8 cellular contexts compared by ENCODE assay signal in the genomic region with DNA sequence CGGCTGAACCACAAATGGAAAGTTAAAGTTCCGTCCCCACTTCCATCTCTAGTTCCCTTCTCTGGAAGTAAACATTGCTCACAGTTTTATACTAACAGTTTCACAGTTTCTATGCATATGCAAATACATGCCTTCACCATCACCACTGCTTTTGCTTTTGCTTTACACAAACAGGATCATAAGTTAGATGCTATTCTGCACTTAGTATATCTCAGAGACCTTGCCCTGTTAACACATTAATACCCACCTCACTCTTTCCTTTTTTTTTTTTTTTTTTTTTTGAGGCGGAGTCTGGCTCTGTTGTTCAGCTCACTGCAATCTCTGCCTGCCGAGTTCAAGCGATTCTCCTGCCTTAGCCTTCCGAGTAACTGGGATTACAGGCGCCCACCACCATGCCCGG. TPM values are rescaled to one million over a fixed set of nuclear protein-coding genes. Genes with fewer than 3 reads are reported as not detected.
DNase-seq lines count a peak whose midpoint lies in the region; ATAC-seq and TF ChIP-seq lines count a peak whose summit lies in the region.

No MANE protein-coding gene starts in this region.

- ATAC-seq in GM19035 (IDR thresholded peaks at IDR 0.05; ENCODE audit: unreplicated experiment) (peak; percentile 59), HG03378 (IDR thresholded peaks at IDR 0.05; ENCODE audit: unreplicated experiment) (peak; percentile 69), left colon (peak; percentile 4)

- H3K4me3 ChIP-seq in AG04449 (ENCODE audit: low read depth, low read length), result peak overlapping the region; percentile 98
- H3K4me3 ChIP-seq in thyroid gland (replicated peaks in 1 of 3), result peak overlapping the region in 2 of 3 donors; percentile 76 to 89

- H3K27me3 ChIP-seq in thyroid gland, result no peaks in the 10 kb centered on the region

- POLR2A ChIA-PET in AG04449 (lab: Yijun Ruan, JAX), result interaction anchor here (0.6 to 1.8 kb wide), 9 partner anchors 10 to 201 kb away, joined by 3 to 16 read pairs (median 5); partner anchors contain the start of genes APEX1, KLHL33, OSGEP and PARP2

- peaks cover under 1 to 11% of the 10 kb centered on the region in 2 donors for H3K4me1 ChIP-seq in thyroid gland

- H3K27ac ChIP-seq in thyroid gland, result peak overlapping the region; percentile 93 to 98 (median 94)

- no peak for TF ChIP-seq POLR2A in thyroid gland (IDR thresholded peaks at IDR 0.05)

- no peaks in the 10 kb centered on the region for H3K9me3 ChIP-seq in thyroid gland

- whole genome bisulfite sequencing in thyroid gland, 2 donors, result 9% methylated on average over 8 of the region's 8 CpGs

- TF ChIP-seq CTCF in AG04449 (IDR thresholded peaks at IDR 0.05; ENCODE audit: insufficient read depth, low read length, missing control alignments) (no peak), thyroid gland (IDR thresholded peaks at IDR 0.05) (no peak)

- no peak for DNase-seq in AG04449 (ENCODE audit: low read depth, low spot score)
- peak; percentile 8 for DNase-seq in amniotic epithelial cell (ENCODE audit: low read depth)
- no peak for DNase-seq in left colon
- no peak for DNase-seq in thyroid gland
- no peak for DNase-seq in foreskin melanocyte
- no peak for DNase-seq in activated CD4-positive, alpha-beta T cell treated with anti-CD3 and anti-CD28 coated beads, Interleukin-2, amount 50 U/mL, for 1 hour

- H3K36me3 ChIP-seq in thyroid gland, result peaks cover 9% of the 10 kb centered on the region in 2 donors

- intact Hi-C loops in left colon (cut with DNase I, micrococcal nuclease) (loop anchor here (10.0 kb wide), 3 partner anchors 52 to 272 kb away; partner anchors contain the start of genes ANG (in 2 of the 2), RNASE4 (in 2 of the 2), PIP4P1 (in 1 of the 2) and PNP (in 1 of the 2)), thyroid gland (cut with DNase I) (loop anchor here (5.0 to 10.0 kb wide), 2 partner anchors 52 to 195 kb away; partner anchors contain the start of genes PIP4P1 and PNP)

- CTCF ChIA-PET in AG04449 (lab: Yijun Ruan, JAX), result interaction anchor here (4.4 kb wide), 1 partner anchor 195 kb away, joined by 119 read pairs; no protein-coding TSS in a partner anchor

RNA-seq across cellular contexts. Expression of gene TEP1, which starts 0.9 kb away (rescaled TPM):
- total RNA-seq in left colon (10 to 100 TPM; 72.1 to 74.3 TPM), thyroid gland (10 to 100 TPM; 26.6 to 39.3 (median 29.7) TPM)

RNA-seq across cellular contexts. Expression of gene KLHL33, which starts 23.5 kb away (rescaled TPM):
- total RNA-seq in left colon (under 1 TPM; 0.09 to 0.31 TPM), thyroid gland (1 to 10 TPM in 1 of 4 donors, under 1 TPM in 3; 0.27 to 2.0 (median 0.36) TPM)

RNA-seq across cellular contexts. Expression of gene OSGEP, which starts 42.2 kb away (rescaled TPM):
- total RNA-seq in left colon (10 to 100 TPM; 31.2 to 35.0 TPM), thyroid gland (10 to 100 TPM; 56.7 to 88.8 (median 75.0) TPM)

RNA-seq across cellular contexts. Expression of gene APEX1, which starts 42.6 kb away (rescaled TPM):
- 10 to 100 TPM; 80.5 to 93.9 TPM for total RNA-seq in left colon
- 100 to 1,000 TPM; 133 to 179 (median 142) TPM for total RNA-seq in thyroid gland

RNA-seq across cellular contexts. Expression of gene PIP4P1, which starts 48.8 kb away (rescaled TPM):
- total RNA-seq in left colon (10 to 100 TPM; 42.0 to 42.9 TPM), thyroid gland (10 to 100 TPM; 15.4 to 29.1 (median 23.1) TPM)

Comparison
In these comparisons a context has a peak if more than half of its experiments do, and no peak if none do; other contexts are left out.
1. ATAC-seq: peak in every context shown above with its lines; median percentile 69 in HG03378; 59 in GM19035; 4 in left colon.